Comparison of ENCODE assay signal across 1 cellular context in the genomic region with DNA sequence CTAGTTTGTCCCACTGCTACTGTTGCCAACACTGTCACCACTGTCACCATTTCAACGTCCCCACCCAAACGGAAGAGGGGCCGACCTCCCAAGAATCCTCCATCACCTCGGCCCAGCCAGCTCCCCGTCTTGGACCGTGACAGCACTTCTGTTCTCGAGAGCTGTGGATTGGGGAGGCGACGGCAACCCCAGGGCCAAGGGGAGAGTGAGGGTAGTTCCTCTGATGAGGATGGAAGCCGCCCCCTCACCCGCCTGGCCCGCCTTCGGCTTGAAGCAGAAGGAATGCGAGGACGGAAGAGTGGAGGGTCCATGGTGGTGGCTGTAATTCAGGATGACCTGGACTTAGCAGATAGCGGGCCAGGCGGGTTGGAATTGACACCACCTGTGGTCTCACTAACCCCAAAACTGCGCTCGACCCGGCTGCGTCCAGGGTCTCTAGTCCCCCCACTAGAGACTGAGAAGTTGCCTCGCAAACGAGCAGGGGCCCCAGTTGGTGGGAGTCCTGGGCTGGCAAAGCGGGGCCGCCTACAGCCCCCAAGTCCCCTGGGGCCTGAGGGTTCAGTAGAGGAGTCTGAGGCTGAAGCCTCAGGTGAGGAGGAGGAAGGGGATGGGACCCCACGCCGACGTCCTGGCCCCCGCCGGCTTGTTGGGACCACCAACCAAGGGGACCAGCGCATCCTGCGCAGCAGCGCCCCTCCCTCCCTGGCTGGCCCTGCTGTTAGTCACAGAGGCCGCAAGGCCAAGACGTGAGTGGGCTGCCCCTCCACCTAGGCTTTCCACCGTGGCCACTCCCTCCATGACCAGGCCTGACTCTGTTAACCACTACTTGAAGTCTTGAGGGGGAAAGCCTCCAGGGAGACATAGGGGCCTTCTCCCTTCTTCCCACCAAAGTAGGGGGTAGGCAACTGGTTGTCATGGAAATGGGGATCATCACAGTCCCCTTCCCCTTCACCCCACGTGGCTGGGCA.
TF ChIP-seq lines count a peak whose summit lies in the region.

No MANE protein-coding gene starts in this region.

TF ChIP-seq in K562, 482 proteins besides CTCF, POLR2A, EP300 and RAD21:
- TF ChIP-seq TAF9B (IDR thresholded peaks at IDR 0.05; ENCODE audit: partially characterized antibody): no peak
- TF ChIP-seq SMAD2 (IDR thresholded peaks at IDR 0.05; ENCODE audit: low read depth, low read length): no peak
- peak; percentile 75 for TF ChIP-seq POLR2AphosphoS2 (IDR thresholded peaks at IDR 0.05; ENCODE audit: low read length)
- TF ChIP-seq ZBTB33 (CRISPR knock-in tag; IDR thresholded peaks at IDR 0.05): peak; percentile 44; the same call in 1 of the 2 replicates
- TF ChIP-seq XRCC3 (IDR thresholded peaks at IDR 0.05): no peak
- no peak for TF ChIP-seq ZNF668 (CRISPR knock-in tag; IDR thresholded peaks at IDR 0.05)
- no peak for TF ChIP-seq ZNF764 (CRISPR knock-in tag; IDR thresholded peaks at IDR 0.05; ENCODE audit: low read depth)
- TF ChIP-seq RFX1 (IDR thresholded peaks at IDR 0.05): peak; percentile 32; the same call in 1 of the 2 replicates
- peak; percentile 18 for TF ChIP-seq SUPT5H (IDR thresholded peaks at IDR 0.05)
- TF ChIP-seq, protein P1, sequence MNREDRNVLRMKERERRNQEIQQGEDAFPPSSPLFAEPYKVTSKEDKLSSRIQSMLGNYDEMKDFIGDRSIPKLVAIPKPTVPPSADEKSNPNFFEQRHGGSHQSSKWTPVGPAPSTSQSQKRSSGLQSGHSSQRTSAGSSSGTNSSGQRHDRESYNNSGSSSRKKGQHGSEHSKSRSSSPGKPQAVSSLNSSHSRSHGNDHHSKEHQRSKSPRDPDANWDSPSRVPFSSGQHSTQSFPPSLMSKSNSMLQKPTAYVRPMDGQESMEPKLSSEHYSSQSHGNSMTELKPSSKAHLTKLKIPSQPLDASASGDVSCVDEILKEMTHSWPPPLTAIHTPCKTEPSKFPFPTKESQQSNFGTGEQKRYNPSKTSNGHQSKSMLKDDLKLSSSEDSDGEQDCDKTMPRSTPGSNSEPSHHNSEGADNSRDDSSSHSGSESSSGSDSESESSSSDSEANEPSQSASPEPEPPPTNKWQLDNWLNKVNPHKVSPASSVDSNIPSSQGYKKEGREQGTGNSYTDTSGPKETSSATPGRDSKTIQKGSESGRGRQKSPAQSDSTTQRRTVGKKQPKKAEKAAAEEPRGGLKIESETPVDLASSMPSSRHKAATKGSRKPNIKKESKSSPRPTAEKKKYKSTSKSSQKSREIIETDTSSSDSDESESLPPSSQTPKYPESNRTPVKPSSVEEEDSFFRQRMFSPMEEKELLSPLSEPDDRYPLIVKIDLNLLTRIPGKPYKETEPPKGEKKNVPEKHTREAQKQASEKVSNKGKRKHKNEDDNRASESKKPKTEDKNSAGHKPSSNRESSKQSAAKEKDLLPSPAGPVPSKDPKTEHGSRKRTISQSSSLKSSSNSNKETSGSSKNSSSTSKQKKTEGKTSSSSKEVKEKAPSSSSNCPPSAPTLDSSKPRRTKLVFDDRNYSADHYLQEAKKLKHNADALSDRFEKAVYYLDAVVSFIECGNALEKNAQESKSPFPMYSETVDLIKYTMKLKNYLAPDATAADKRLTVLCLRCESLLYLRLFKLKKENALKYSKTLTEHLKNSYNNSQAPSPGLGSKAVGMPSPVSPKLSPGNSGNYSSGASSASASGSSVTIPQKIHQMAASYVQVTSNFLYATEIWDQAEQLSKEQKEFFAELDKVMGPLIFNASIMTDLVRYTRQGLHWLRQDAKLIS (CRISPR knock-in tag; IDR thresholded peaks at IDR 0.05): no peak
- no peak for TF ChIP-seq ZNF551 (CRISPR knock-in tag; IDR thresholded peaks at IDR 0.05)
- TF ChIP-seq POLR2G (IDR thresholded peaks at IDR 0.05; ENCODE audit: low read depth, low read length): peak; percentile 56; the same call in 1 of the 2 replicates
- no peak for TF ChIP-seq LEF1 (IDR thresholded peaks at IDR 0.05)
- no peak for TF ChIP-seq EHMT2 (IDR thresholded peaks at IDR 0.05)
- no peak for TF ChIP-seq GTF2A2 (tag; IDR thresholded peaks at IDR 0.05)
- TF ChIP-seq TSC22D4 (tag; IDR thresholded peaks at IDR 0.05): no peak
- TF ChIP-seq ZNF586 (CRISPR knock-in tag; conservative IDR thresholded peaks at IDR 0.05): no peak
- TF ChIP-seq SMARCA4 (IDR thresholded peaks at IDR 0.05): no peak
- TF ChIP-seq MAFF (IDR thresholded peaks at IDR 0.05; ENCODE audit: low read length): no peak
- no peak for TF ChIP-seq HNRNPUL1 (IDR thresholded peaks at IDR 0.05; ENCODE audit: low read length)
- TF ChIP-seq HDGF (IDR thresholded peaks at IDR 0.05): no peak
- TF ChIP-seq TARDBP (IDR thresholded peaks at IDR 0.05): no peak
- no peak for TF ChIP-seq ARID1B (IDR thresholded peaks at IDR 0.05)
- peak; percentile 70 for TF ChIP-seq RBM22 (IDR thresholded peaks at IDR 0.05; ENCODE audit: low read depth, low read length, poor library complexity, severe bottlenecking)
- no peak for TF ChIP-seq MYC (IDR thresholded peaks at IDR 0.05; ENCODE audit: low read depth, low read length)
- no peak for TF ChIP-seq MYC (CRISPR knock-in tag; IDR thresholded peaks at IDR 0.05; ENCODE audit: borderline replicate concordance, low read depth)
- TF ChIP-seq ZNF444 (CRISPR knock-in tag; IDR thresholded peaks at IDR 0.05): no peak
- TF ChIP-seq PRMT5 (CRISPR knock-in tag; IDR thresholded peaks at IDR 0.05): no peak
- no peak for TF ChIP-seq DNMT1 (IDR thresholded peaks at IDR 0.05)
- 0 out of 2 replicates have a peak, but pooled peaks have one; percentile 2 for TF ChIP-seq PML (IDR thresholded peaks at IDR 0.05; ENCODE audit: low read length)
- no peak for TF ChIP-seq ZNF398 (CRISPR knock-in tag; IDR thresholded peaks at IDR 0.05)
- TF ChIP-seq NR2C1 (IDR thresholded peaks at IDR 0.05): no peak
- no peak for TF ChIP-seq NR2C1 (tag; IDR thresholded peaks at IDR 0.05)
